Comparison of ENCODE assay signal across 8 cellular contexts in genomic region chrX:91434351-91435168, GRCh38. TPM values are rescaled to one million over a fixed set of nuclear protein-coding genes. Genes with fewer than 3 reads are reported as not detected.
DNase-seq lines count a peak whose midpoint lies in the region; ATAC-seq and TF ChIP-seq lines count a peak whose summit lies in the region.

Gene PABPC5, plus strand, starts transcription at chrX:91434839. Its CDS starts 739 bp downstream, at chrX:91435578.

- POLR2A ChIA-PET in WTC11 (lab: Charles Lee) = no interaction called here

- no peaks in the 10 kb centered on the region for H3K36me3 Mint-ChIP-seq in WTC11
- H3K36me3 Mint-ChIP-seq in osteocyte (ENCODE audit: unreplicated experiment) = no peaks in the 10 kb centered on the region

- TF ChIP-seq CTCF in WTC11 (IDR thresholded peaks at IDR 0.05) (no peak), osteocyte (IDR thresholded peaks at IDR 0.05) (no peak)

- H3K4me1 Mint-ChIP-seq in WTC11 (no peaks in the 10 kb centered on the region; the same call in 1 of the 2 replicates), osteocyte (ENCODE audit: unreplicated experiment) (peaks cover 18% of the 10 kb centered on the region)

- no peak within 1 kb of the TSS for H3K27ac Mint-ChIP-seq in WTC11
- H3K27ac Mint-ChIP-seq in osteocyte (ENCODE audit: unreplicated experiment) = peak within 1 kb of the TSS; percentile 95

- in situ Hi-C loops in G401 (cut with HindIII; ENCODE audit: low sequenced_read_pairs) = no loop called here

- intact Hi-C loops in cardiac septum (cut with DNase I) = no loop called here

- CTCF ChIA-PET in WTC11 (lab: Charles Lee) = no interaction called here

- ATAC-seq in WTC11 (peak; percentile 97), HG02610 (IDR thresholded peaks at IDR 0.05; ENCODE audit: unreplicated experiment) (no peak)

- H3K27me3 Mint-ChIP-seq in WTC11 (ENCODE audit: low read depth) = peaks cover 3% of the 10 kb centered on the region; the same call in 1 of the 2 replicates
- no peaks in the 10 kb centered on the region for H3K27me3 Mint-ChIP-seq in osteocyte (ENCODE audit: unreplicated experiment)

- H3K9me3 Mint-ChIP-seq in WTC11 = no peaks in the 10 kb centered on the region
- no peaks in the 10 kb centered on the region for H3K9me3 Mint-ChIP-seq in osteocyte (ENCODE audit: unreplicated experiment)

- peak within 1 kb of the TSS; percentile 76 for H3K4me3 Mint-ChIP-seq in WTC11
- H3K4me3 Mint-ChIP-seq in osteocyte (ENCODE audit: unreplicated experiment) = peak within 1 kb of the TSS; percentile 81

- peak; percentile 59 for DNase-seq in G401 (ENCODE audit: low spot score)
- DNase-seq in WTC11 (ENCODE audit: low spot score) = peak; percentile 80
- DNase-seq in cardiac septum (ENCODE audit: low spot score) = peak; percentile 85
- DNase-seq in osteocyte (ENCODE audit: extremely low spot score, unreplicated experiment) = peak; percentile 95
- DNase-seq in NK-92 treated with Interleukin-12 subunit alpha and Interleukin-12 subunit beta, amount 100 ng/mL, for 24 hours (lab: John Stamatoyannopoulos, UW) = no peak
- DNase-seq in NCI-H1417 (lab: John Stamatoyannopoulos, UW) = no peak
- DNase-seq in activated CD4-positive, CD25-positive, alpha-beta regulatory T cell treated with anti-CD3 and anti-CD28 coated beads, Interleukin-2, amount 50 U/mL, for 72 hours = no peak

TF ChIP-seq in WTC11, 78 proteins besides CTCF, POLR2A, EP300 and RAD21:
- 0 out of 2 replicates have a peak, but pooled peaks have one; percentile 21 for TF ChIP-seq ZNF138 (CRISPR knock-in tag; conservative IDR thresholded peaks at IDR 0.05)
- TF ChIP-seq KAT7 (CRISPR knock-in tag; IDR thresholded peaks at IDR 0.05; ENCODE audit: borderline replicate concordance) = no peak
- no peak for TF ChIP-seq SOX15 (CRISPR knock-in tag; IDR thresholded peaks at IDR 0.05)
- peak; percentile 60; the same call in 1 of the 2 replicates for TF ChIP-seq FOXP1 (CRISPR knock-in tag; IDR thresholded peaks at IDR 0.05; ENCODE audit: borderline replicate concordance)
- peak; percentile 30; the same call in 1 of the 2 replicates for TF ChIP-seq FOXK1 (CRISPR knock-in tag; IDR thresholded peaks at IDR 0.05)
- TF ChIP-seq ZNF121 (CRISPR knock-in tag; IDR thresholded peaks at IDR 0.05) = no peak
- peak; percentile 59 for TF ChIP-seq MAX (CRISPR knock-in tag; IDR thresholded peaks at IDR 0.05)
- 0 out of 2 replicates have a peak, but pooled peaks have one; percentile 19 for TF ChIP-seq SP1 (CRISPR knock-in tag; conservative IDR thresholded peaks at IDR 0.05)
- TF ChIP-seq ZNF512 (CRISPR knock-in tag; IDR thresholded peaks at IDR 0.05; ENCODE audit: borderline replicate concordance) = no peak
- no peak for TF ChIP-seq EMX1 (CRISPR knock-in tag; IDR thresholded peaks at IDR 0.05)
- no peak for TF ChIP-seq USF2 (CRISPR knock-in tag; IDR thresholded peaks at IDR 0.05)
- TF ChIP-seq ARID4B (CRISPR knock-in tag; IDR thresholded peaks at IDR 0.05; ENCODE audit: borderline replicate concordance) = no peak
- no peak for TF ChIP-seq NFE2L1 (CRISPR knock-in tag; IDR thresholded peaks at IDR 0.05)
TF ChIP-seq in WTC11: peak in this region for 5.

RNA-seq across cellular contexts. Expression of gene PABPC5, which starts in this region (rescaled TPM):
- total RNA-seq in G401 (2014; rRNA removed; shearing (Covaris generic)) = not detected in 2 replicates
- 1.2 to 1.7 TPM (median 1.7 TPM) in 3 replicates for total RNA-seq in WTC11 (2021)
- 0.67 TPM for total RNA-seq in cardiac septum
- total RNA-seq in osteocyte = 5.9 and 6.6 TPM in 2 replicates

Comparison
In these comparisons a context has a peak if more than half of its experiments do, and no peak if none do; other contexts are left out.
1. Peak in DNase-seq in G401; RNA of the gene not detected or under 1 TPM.
2. Peak in DNase-seq in cardiac septum; RNA of the gene not detected or under 1 TPM.
3. DNase-seq: peak in WTC11 (single experiment) and osteocyte (single experiment); none in NK-92 treated with Interleukin-12 subunit alpha and Interleukin-12 subunit beta, amount 100 ng/mL, for 24 hours (single experiment), NCI-H1417 (0 of 3) and activated CD4-positive, CD25-positive, alpha-beta regulatory T cell treated with anti-CD3 and anti-CD28 coated beads, Interleukin-2, amount 50 U/mL, for 72 hours (single experiment).